Comparison of ENCODE assay signal across 28 cellular contexts in the genomic region with DNA sequence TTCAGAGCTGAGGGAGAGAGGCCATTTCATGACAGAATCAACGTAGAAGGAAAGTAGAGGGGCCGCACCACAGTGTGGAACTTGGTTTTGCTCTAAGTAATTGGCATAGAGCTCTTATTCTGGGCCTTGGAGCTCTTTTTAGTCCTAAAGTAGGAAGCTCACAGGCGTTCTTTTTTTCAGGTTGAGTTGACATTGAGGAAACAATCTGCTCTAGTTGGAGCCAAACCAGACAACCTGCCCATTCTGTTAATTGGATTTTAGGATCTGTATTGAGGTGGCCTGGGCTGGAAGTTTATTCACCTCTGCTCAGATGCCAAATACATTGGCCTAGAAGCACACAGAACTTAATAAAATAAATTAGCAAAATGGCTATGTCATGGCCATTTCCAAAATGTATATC.
"Had no signal": no experiment of that assay in that cellular context is flagged by ENCODE, and none has a peak within 500 bp of the region (broad histone marks: within the 10 kb centered on the region; RNA-seq: fewer than 3 reads in every experiment).

No MANE protein-coding gene starts in this region.

- H3K36me3 Mint-ChIP-seq: activated naive CD8-positive, alpha-beta T cell treated with anti-CD3 and anti-CD28 coated beads for 36 hours had no signal

- ATAC-seq: activated CD8-positive, alpha-beta T cell treated with anti-CD3 and anti-CD28 coated beads for 36 hours; activated T-cell treated with anti-CD3 and anti-CD28 coated beads, Interleukin-2, amount 50 U/mL, for 72 hours; activated T-helper 17 cell treated with anti-CD3 and anti-CD28 coated beads, Interleukin-2, amount 50 U/mL, for 72 hours; Panc1 had no signal

- H3K36me3 ChIP-seq: brain microvascular endothelial cell, SJSA1, WERI-Rb-1 had no signal

- H3K4me3 Mint-ChIP-seq: activated CD4-positive, alpha-beta T cell treated with anti-CD3 and anti-CD28 coated beads, Interleukin-2, amount 10 ng/mL, durations not matched to agents 24 days and 14 days; activated CD8-positive, alpha-beta T cell treated with anti-CD3 and anti-CD28 coated beads for 36 hours; activated naive CD8-positive, alpha-beta T cell treated with anti-CD3 and anti-CD28 coated beads for 36 hours; activated T-cell treated with anti-CD3 and anti-CD28 coated beads, Interleukin-2, amount 50 U/mL, for 72 hours; activated T-helper 17 cell treated with anti-CD3 and anti-CD28 coated beads, Interleukin-2, amount 50 U/mL, for 72 hours had no signal

- H3K27me3 Mint-ChIP-seq: activated CD4-positive, alpha-beta T cell treated with anti-CD3 and anti-CD28 coated beads, Interleukin-2, amount 10 ng/mL, durations not matched to agents 24 days and 14 days; activated CD8-positive, alpha-beta T cell treated with anti-CD3 and anti-CD28 coated beads for 36 hours; activated naive CD8-positive, alpha-beta T cell treated with anti-CD3 and anti-CD28 coated beads for 36 hours; activated T-helper 17 cell treated with anti-CD3 and anti-CD28 coated beads, Interleukin-2, amount 50 U/mL, for 72 hours had no signal

- H3K27me3 ChIP-seq: brain microvascular endothelial cell, SJSA1 had no signal

- DNase-seq: activated CD4-positive, alpha-beta T cell treated with anti-CD3 and anti-CD28 coated beads, Interleukin-2, amount 10 ng/mL, durations not matched to agents 24 days and 14 days; activated CD4-positive, alpha-beta T cell treated with anti-CD3 and anti-CD28 coated beads, Interleukin-2, amount 50 U/mL, for 4 hours; activated CD8-positive, alpha-beta T cell treated with anti-CD3 and anti-CD28 coated beads for 36 hours; activated effector memory CD4-positive, alpha-beta T cell treated with anti-CD3 and anti-CD28 coated beads, Interleukin-2, amount 50 U/mL, for 16 hours; activated naive CD4-positive, alpha-beta T cell; activated naive CD4-positive, alpha-beta T cell treated with anti-CD3 and anti-CD28 coated beads, Interleukin-2, amount 50 U/mL, for 16 hours; activated naive CD8-positive, alpha-beta T cell treated with anti-CD3 and anti-CD28 coated beads for 36 hours; activated T-cell treated with anti-CD3 and anti-CD28 coated beads, Interleukin-2, amount 50 U/mL, for 1 hour; activated T-cell treated with anti-CD3 and anti-CD28 coated beads, Interleukin-2, amount 50 U/mL, for 72 hours; amniotic stem cell; aorta; brain microvascular endothelial cell; central memory CD4-positive, alpha-beta T cell; NCI-H1092 treated with DMSO at 0.1 percent for 48 hours; NCI-H1417; NCI-H146; NCI-H1930; NCI-H2081 treated with DMSO at 0.1 percent for 48 hours; NCI-H226; NCI-H510A; NCI-H526; NCI-H774; SHP77 treated with DMSO at 0.1 percent for 48 hours; T1000; WERI-Rb-1 had no signal

- H3K4me3 ChIP-seq: SJSA1 had no signal

- H3K9me3 Mint-ChIP-seq: activated CD4-positive, alpha-beta T cell treated with anti-CD3 and anti-CD28 coated beads, Interleukin-2, amount 10 ng/mL, durations not matched to agents 24 days and 14 days; activated CD8-positive, alpha-beta T cell treated with anti-CD3 and anti-CD28 coated beads for 36 hours; activated naive CD8-positive, alpha-beta T cell treated with anti-CD3 and anti-CD28 coated beads for 36 hours; activated T-cell treated with anti-CD3 and anti-CD28 coated beads, Interleukin-2, amount 50 U/mL, for 72 hours; activated T-helper 17 cell treated with anti-CD3 and anti-CD28 coated beads, Interleukin-2, amount 50 U/mL, for 72 hours had no signal

- H3K27ac ChIP-seq: brain microvascular endothelial cell, SJSA1, WERI-Rb-1 had no signal

- H3K27ac Mint-ChIP-seq: activated CD4-positive, alpha-beta T cell treated with anti-CD3 and anti-CD28 coated beads, Interleukin-2, amount 10 ng/mL, durations not matched to agents 24 days and 14 days; activated CD8-positive, alpha-beta T cell treated with anti-CD3 and anti-CD28 coated beads for 36 hours; activated naive CD8-positive, alpha-beta T cell treated with anti-CD3 and anti-CD28 coated beads for 36 hours; activated T-cell treated with anti-CD3 and anti-CD28 coated beads, Interleukin-2, amount 50 U/mL, for 72 hours; activated T-helper 17 cell treated with anti-CD3 and anti-CD28 coated beads, Interleukin-2, amount 50 U/mL, for 72 hours had no signal

- H3K4me1 ChIP-seq: SJSA1 had no signal

- H3K4me1 Mint-ChIP-seq: activated CD4-positive, alpha-beta T cell treated with anti-CD3 and anti-CD28 coated beads, Interleukin-2, amount 10 ng/mL, durations not matched to agents 24 days and 14 days; activated naive CD8-positive, alpha-beta T cell treated with anti-CD3 and anti-CD28 coated beads for 36 hours; activated T-helper 17 cell treated with anti-CD3 and anti-CD28 coated beads, Interleukin-2, amount 50 U/mL, for 72 hours had no signal
